1 cellular context compared by ENCODE assay signal in the genomic region with DNA sequence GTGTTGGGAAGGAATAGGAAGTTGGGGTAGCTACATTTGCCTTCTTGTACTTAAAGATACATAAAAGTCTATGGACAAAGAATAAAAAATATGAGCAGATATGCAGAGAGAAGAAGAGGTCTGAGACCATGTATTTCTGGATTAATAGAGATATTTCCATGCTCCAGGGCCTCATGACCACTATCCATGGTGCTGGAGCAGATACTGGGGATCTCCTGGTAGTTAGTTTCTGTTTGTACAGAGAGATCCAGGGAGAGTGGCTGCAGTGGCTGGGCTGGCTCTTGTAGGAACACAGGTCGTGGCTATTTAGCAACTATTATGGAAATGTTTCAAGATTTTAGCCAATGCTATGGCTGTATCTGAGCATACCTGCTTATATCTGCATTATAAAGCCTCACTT.
TF ChIP-seq lines count a peak whose summit lies in the region.

No MANE protein-coding gene starts in this region.

TF ChIP-seq in IMR-90, 13 proteins besides CTCF, POLR2A, EP300 and RAD21 (continued from another document):
- TF ChIP-seq RFX5 (IDR thresholded peaks at IDR 0.05; ENCODE audit: low read depth, low read length), result no peak
- TF ChIP-seq RCOR1 (IDR thresholded peaks at IDR 0.05; ENCODE audit: insufficient replicate concordance, low read length), result no peak
- TF ChIP-seq, protein P1, sequence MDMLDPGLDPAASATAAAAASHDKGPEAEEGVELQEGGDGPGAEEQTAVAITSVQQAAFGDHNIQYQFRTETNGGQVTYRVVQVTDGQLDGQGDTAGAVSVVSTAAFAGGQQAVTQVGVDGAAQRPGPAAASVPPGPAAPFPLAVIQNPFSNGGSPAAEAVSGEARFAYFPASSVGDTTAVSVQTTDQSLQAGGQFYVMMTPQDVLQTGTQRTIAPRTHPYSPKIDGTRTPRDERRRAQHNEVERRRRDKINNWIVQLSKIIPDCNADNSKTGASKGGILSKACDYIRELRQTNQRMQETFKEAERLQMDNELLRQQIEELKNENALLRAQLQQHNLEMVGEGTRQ (IDR thresholded peaks at IDR 0.05; ENCODE audit: low read depth, low read length), result no peak
- no peak for TF ChIP-seq CHD1 (IDR thresholded peaks at IDR 0.05; ENCODE audit: low read depth, low read length)
